In genomic region chr17:76265624-76266243, GRCh38 we compare ENCODE assay signal across 1 cellular context.
TF ChIP-seq lines count a peak whose summit lies in the region.

No MANE protein-coding gene starts in this region.

TF ChIP-seq in HepG2, 621 proteins besides CTCF, POLR2A, EP300 and RAD21 (continued from another document and continues in another):
- TF ChIP-seq PRDM10 (CRISPR knock-in tag; IDR thresholded peaks at IDR 0.05; ENCODE audit: low read depth) (no peak), FOXA1 (IDR thresholded peaks at IDR 0.05) (no peak), FOXA1 (CRISPR knock-in tag; IDR thresholded peaks at IDR 0.05) (peak; percentile 97), YY1 (IDR thresholded peaks at IDR 0.05; ENCODE audit: insufficient read depth, insufficient replicate concordance, low read depth, low read length) (peak; percentile 95), SAP130 (CRISPR knock-in tag; IDR thresholded peaks at IDR 0.05; ENCODE audit: low read depth) (peak; percentile 91), TCF7 (IDR thresholded peaks at IDR 0.05; ENCODE audit: low read depth) (no peak), XRCC5 (optimal IDR thresholded peaks at IDR 0.05; ENCODE audit: low read length) (peak; percentile 16), POLR2AphosphoS2 (IDR thresholded peaks at IDR 0.05; ENCODE audit: low read depth, low read length) (no peak), DMAP1 (CRISPR knock-in tag; IDR thresholded peaks at IDR 0.05) (no peak), CCDC6 (CRISPR knock-in tag; IDR thresholded peaks at IDR 0.05) (no peak), HNRNPLL (IDR thresholded peaks at IDR 0.05; ENCODE audit: low read depth, low read length, poor library complexity, severe bottlenecking) (peak; percentile 54), GMEB1 (CRISPR knock-in tag; IDR thresholded peaks at IDR 0.05; ENCODE audit: borderline replicate concordance) (no peak), HNRNPK (IDR thresholded peaks at IDR 0.05; ENCODE audit: low read depth, low read length, poor library complexity, severe bottlenecking) (peak; percentile 62), STAG1 (CRISPR knock-in tag; IDR thresholded peaks at IDR 0.05) (no peak), ZNF589 (CRISPR knock-in tag; conservative IDR thresholded peaks at IDR 0.05) (no peak), NR1H2 (CRISPR knock-in tag; IDR thresholded peaks at IDR 0.05; ENCODE audit: borderline replicate concordance, low read depth) (no peak), KLF16 (CRISPR knock-in tag; IDR thresholded peaks at IDR 0.05) (peak in 1 of 2 experiments; percentile 31; a peak in 1 of 4 replicates), ZNF777 (CRISPR knock-in tag; IDR thresholded peaks at IDR 0.05) (no peak), MEIS2 (CRISPR knock-in tag; IDR thresholded peaks at IDR 0.05) (peak; percentile 74; the same call in 1 of the 2 replicates), ZNF674 (CRISPR knock-in tag; IDR thresholded peaks at IDR 0.05; ENCODE audit: low read depth) (no peak), KDM2A (CRISPR knock-in tag; IDR thresholded peaks at IDR 0.05; ENCODE audit: borderline replicate concordance, low read depth) (peak; percentile 63; the same call in 1 of the 2 replicates), ATF2 (CRISPR knock-in tag; IDR thresholded peaks at IDR 0.05) (no peak), ZNF772 (CRISPR knock-in tag; IDR thresholded peaks at IDR 0.05) (0 out of 2 replicates have a peak, but pooled peaks have one; percentile 36), ZHX2 (IDR thresholded peaks at IDR 0.05; ENCODE audit: low read depth) (peak; percentile 86; the same call in 1 of the 2 replicates), ZHX2 (CRISPR knock-in tag; IDR thresholded peaks at IDR 0.05; ENCODE audit: borderline replicate concordance) (no peak), DRAP1 (CRISPR knock-in tag; IDR thresholded peaks at IDR 0.05) (no peak), GABPB1 (CRISPR knock-in tag; IDR thresholded peaks at IDR 0.05) (peak; percentile 65; the same call in 1 of the 2 replicates), SRY (CRISPR knock-in tag; IDR thresholded peaks at IDR 0.05) (0 out of 2 replicates have a peak, but pooled peaks have one; percentile 31), ATF5 (CRISPR knock-in tag; IDR thresholded peaks at IDR 0.05; ENCODE audit: low read depth) (no peak), ZBTB25 (CRISPR knock-in tag; IDR thresholded peaks at IDR 0.05) (no peak), SKI (IDR thresholded peaks at IDR 0.05; ENCODE audit: partially characterized antibody) (peak; percentile 30), NFE2L1 (CRISPR knock-in tag; IDR thresholded peaks at IDR 0.05; ENCODE audit: borderline replicate concordance) (no peak), SYNCRIP (IDR thresholded peaks at IDR 0.05; ENCODE audit: insufficient read depth, low read depth, low read length) (no peak), TCF12 (IDR thresholded peaks at IDR 0.05) (no peak), TCF12 (CRISPR knock-in tag; IDR thresholded peaks at IDR 0.05) (0 out of 2 replicates have a peak, but pooled peaks have one; percentile 45), HNF1A (IDR thresholded peaks at IDR 0.05; ENCODE audit: low read depth) (no peak), HNF1A (CRISPR knock-in tag; IDR thresholded peaks at IDR 0.05; ENCODE audit: borderline replicate concordance) (0 out of 2 replicates have a peak, but pooled peaks have one; percentile 57), KLF9 (CRISPR knock-in tag; IDR thresholded peaks at IDR 0.05; ENCODE audit: low read depth) (no peak), HDAC1 (CRISPR knock-in tag; IDR thresholded peaks at IDR 0.05) (peak; percentile 94), ZNF138 (CRISPR knock-in tag; IDR thresholded peaks at IDR 0.05; ENCODE audit: low read depth) (peak; percentile 50; the same call in 1 of the 2 replicates)
